21 cellular contexts compared by ENCODE assay signal in the genomic region with DNA sequence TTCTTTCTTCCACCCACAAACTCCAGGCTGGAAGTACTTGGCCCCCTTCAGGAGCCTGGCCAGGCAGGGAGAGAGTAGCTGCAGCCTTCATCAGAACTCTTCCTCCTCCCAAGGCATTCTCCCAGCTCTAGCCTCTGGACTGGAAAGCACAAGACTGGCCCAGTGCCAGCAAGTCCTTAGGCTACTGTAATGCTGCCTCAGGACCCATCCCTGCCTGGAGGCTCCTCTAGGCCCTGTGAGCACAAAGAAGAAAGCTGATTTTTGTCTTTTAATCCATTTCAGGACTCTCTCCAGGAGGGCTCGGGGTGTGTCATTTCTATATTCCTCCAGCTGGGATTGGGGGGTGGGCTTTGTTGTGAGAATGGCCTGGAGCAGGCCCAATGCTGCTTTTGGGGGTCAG.
"Had no signal": no experiment of that assay in that cellular context is flagged by ENCODE, and none has a peak within 500 bp of the region (broad histone marks: within the 10 kb centered on the region; RNA-seq: fewer than 3 reads in every experiment).

No MANE protein-coding gene starts in this region.

- DNase-seq: activated CD4-positive, alpha-beta memory T cell treated with anti-CD3 and anti-CD28 coated beads for 36 hours; activated CD4-positive, alpha-beta T cell treated with anti-CD3 and anti-CD28 coated beads for 48 hours; activated CD4-positive, CD25-positive, alpha-beta regulatory T cell; activated naive CD4-positive, alpha-beta T cell treated with Interleukin-2 at 50 U/mL for 16 hours; activated naive CD8-positive, alpha-beta T cell treated with anti-CD3 and anti-CD28 coated beads for 36 hours; activated T-cell treated with anti-CD3 and anti-CD28 coated beads, Interleukin-2, amount 50 U/mL, for 48 hours; central memory CD4-positive, alpha-beta T cell; dorsolateral prefrontal cortex; effector memory CD8-positive, alpha-beta T cell; esophagus squamous epithelium; heart left ventricle; left cardiac atrium; pancreas; psoas muscle; stimulated activated CD4-positive, alpha-beta T cell treated with anti-CD3 and anti-CD28 coated beads, Interleukin-12 subunit alpha, Interleukin-12 subunit beta, amount 100 ng/mL, for 4 hours; stimulated activated CD4-positive, alpha-beta T cell treated with anti-CD3 and anti-CD28 coated beads, Interleukin-4, amount 100 ng/mL, for 4 hours; stimulated activated naive CD8-positive, alpha-beta T cell treated with anti-CD3 and anti-CD28 coated beads, Interleukin-15, Interleukin-2, amounts not matched to agents 100 U/mL and 50 U/mL, for 24 hours; T-helper 9 cell had no signal

- ATAC-seq: effector memory CD8-positive, alpha-beta T cell; heart left ventricle; left cardiac atrium; natural killer cell treated with Interleukin-12 subunit alpha and Interleukin-12 subunit beta and Interleukin-15 and Interleukin-18, amount 100 ng/mL, for 72 hours; pancreas; psoas muscle; right cardiac atrium; stimulated activated naive CD8-positive, alpha-beta T cell treated with anti-CD3 and anti-CD28 coated beads, Interleukin-15, Interleukin-2, amounts not matched to agents 100 U/mL and 50 U/mL, for 24 hours had no signal

- H3K4me3 ChIP-seq: dorsolateral prefrontal cortex, esophagus squamous epithelium, heart left ventricle, pancreas, psoas muscle, tibial nerve had no signal
